ENCODE assay signal across 10 cellular contexts in genomic region chr5:133825631-133826289, GRCh38.
DNase-seq lines count a peak whose midpoint lies in the region; ATAC-seq, FAIRE-seq and TF ChIP-seq lines count a peak whose summit lies in the region.
"Had no signal": no experiment of that assay in that cellular context is flagged by ENCODE, and none has a peak within 500 bp of the region (broad histone marks: within the 10 kb centered on the region; RNA-seq: fewer than 3 reads in every experiment).

No MANE protein-coding gene starts in this region.

- H3K36me3 ChIP-seq in kidney (ENCODE audit: control insufficient read depth in 1 of 2, insufficient read depth in 2 of 2, low read length in 2 of 2) = no peaks in the 10 kb centered on the region
- H3K36me3 ChIP-seq in stomach = no peaks in the 10 kb centered on the region
- H3K36me3 ChIP-seq: left lung had no signal

- peak; percentile 62 for DNase-seq in NCI-H446 treated with DMSO at 0.1 percent for 48 hours (lab: John Stamatoyannopoulos, UW)
- DNase-seq in kidney = peak; percentile 84
- DNase-seq in stomach = no peak
- no peak for DNase-seq in KBM-7
- DNase-seq in NCI-H345 (lab: John Stamatoyannopoulos, UW) = no peak
- DNase-seq in NCI-H1436 treated with DMSO at 0.1 percent for 48 hours (lab: John Stamatoyannopoulos, UW) = no peak
- DNase-seq: cortex of kidney, left lung had no signal

- no peak for TF ChIP-seq CTCF in kidney (IDR thresholded peaks at IDR 0.05; ENCODE audit: borderline replicate concordance, extremely low read depth, insufficient read depth)
- no peak for TF ChIP-seq CTCF in stomach (IDR thresholded peaks at IDR 0.05)

- H3K27ac ChIP-seq in kidney (ENCODE audit: low read depth in 2 of 2, low read length in 2 of 2) (peak overlapping the region; percentile 3 to 48), stomach (no peak overlapping the region)
- H3K27ac ChIP-seq: left lung had no signal

- TF ChIP-seq POLR2A in stomach (IDR thresholded peaks at IDR 0.05) = no peak

- no peak for FAIRE-seq in kidney (lab: Jason Lieb, UNC)

- ATAC-seq in GM18498 (IDR thresholded peaks at IDR 0.05; ENCODE audit: unreplicated experiment) (peak; percentile 47), GM21576 (IDR thresholded peaks at IDR 0.05; ENCODE audit: unreplicated experiment) (peak; percentile 43)
- ATAC-seq: left lung had no signal

- no peak overlapping the region for H3K9ac ChIP-seq in kidney (ENCODE audit: low read length in 2 of 2)

- TF ChIP-seq EP300 in stomach (IDR thresholded peaks at IDR 0.05) = no peak

- no peaks in the 10 kb centered on the region for H3K27me3 ChIP-seq in stomach
- H3K27me3 ChIP-seq: left lung had no signal

- H3K9me3 ChIP-seq in kidney (ENCODE audit: control insufficient read depth in 1 of 2, low read length in 2 of 2) (no peaks in the 10 kb centered on the region), stomach (no peaks in the 10 kb centered on the region)
- H3K9me3 ChIP-seq: left lung had no signal

- H3K4me1 ChIP-seq in kidney (ENCODE audit: control insufficient read depth in 1 of 2, insufficient read depth in 1 of 2, low read depth in 1 of 2, low read length in 2 of 2) = peaks cover 36 to 62% of the 10 kb centered on the region in 2 donors
- peaks cover 0 to 11% (median 5%) of the 10 kb centered on the region in 4 donors for H3K4me1 ChIP-seq in stomach

- H3K4me3 ChIP-seq in kidney (ENCODE audit: low read length in 2 of 2) = no peak overlapping the region
- H3K4me3 ChIP-seq in stomach = no peak overlapping the region
- H3K4me3 ChIP-seq: left lung had no signal

- in situ Hi-C loops in KBM-7 (cut with MboI; ENCODE audit: low pct_unique_long_range_greater_than_20kb, low sequenced_read_pairs) = no loop called here

- intact Hi-C loops in kidney (cut with DNase I) = no loop called here
- intact Hi-C loops in stomach (cut with DNase I; ENCODE audit: low total_unique reads) = no loop called here

- WGBS in stomach, 5 donors = 78 to 85% (median 82%) methylated on average over 14 to 15 of the region's 15 CpGs

Comparison
In these comparisons a context has a peak if more than half of its experiments do, and no peak if none do; other contexts are left out.
1. DNase-seq: peak in NCI-H446 treated with DMSO at 0.1 percent for 48 hours (single experiment) and kidney (single experiment); none in stomach (single experiment), KBM-7 (single experiment), NCI-H345 (single experiment) and NCI-H1436 treated with DMSO at 0.1 percent for 48 hours (single experiment).
2. H3K27ac ChIP-seq: peak in kidney (2 of 2); none in stomach (0 of 5).